Comparison of ENCODE assay signal across 10 cellular contexts in genomic region chr7:99990417-99990816, GRCh38. TPM values are rescaled to one million over a fixed set of nuclear protein-coding genes. Genes with fewer than 3 reads are reported as not detected.
DNase-seq lines count a peak whose midpoint lies in the region; ATAC-seq and TF ChIP-seq lines count a peak whose summit lies in the region.
"Had no signal": no experiment of that assay in that cellular context is flagged by ENCODE, and none has a peak within 500 bp of the region (broad histone marks: within the 10 kb centered on the region; RNA-seq: fewer than 3 reads in every experiment).

No MANE protein-coding gene starts in this region.

- no peaks in the 10 kb centered on the region for H3K27me3 Mint-ChIP-seq in activated CD4-positive, alpha-beta memory T cell treated with anti-CD3 and anti-CD28 coated beads for 36 hours
- H3K27me3 Mint-ChIP-seq: activated T-cell treated with anti-CD3 and anti-CD28 coated beads, Interleukin-2, amount 50 U/mL, for 24 hours had no signal

- no peaks in the 10 kb centered on the region for H3K36me3 Mint-ChIP-seq in activated CD4-positive, alpha-beta memory T cell treated with anti-CD3 and anti-CD28 coated beads for 36 hours

- no peaks in the 10 kb centered on the region for H3K79me2 ChIP-seq in smooth muscle cell (ENCODE audit: low read depth)

- H3K27ac ChIP-seq in SK-N-MC: no peak overlapping the region
- no peak overlapping the region for H3K27ac ChIP-seq in smooth muscle cell (ENCODE audit: low read depth)
- H3K27ac ChIP-seq: testis had no signal

- no peak for TF ChIP-seq CTCF in smooth muscle cell (IDR thresholded peaks at IDR 0.05; ENCODE audit: borderline replicate concordance, insufficient read depth, poor library complexity, severe bottlenecking)

- CTCF ChIA-PET in activated CD4-positive, alpha-beta memory T cell treated with anti-CD3 and anti-CD28 coated beads for 36 hours (lab: Charles Lee): interaction anchor here (0.7 to 9.8 kb wide), 17 partner anchors 9 to 143 kb away, joined by 3 to 148 read pairs (median 5); partner anchors contain the start of genes AZGP1, GJC3, TRIM4 and ZKSCAN1

- H3K4me3 ChIP-seq in SK-N-MC (peak overlapping the region; percentile 38; the same call in 1 of the 2 replicates), iPS-18c (ENCODE audit: insufficient read depth, low read depth, low read length) (peak overlapping the region; percentile 20; the same call in 1 of the 2 replicates), smooth muscle cell (peak overlapping the region; percentile 48)
- H3K4me3 ChIP-seq: testis had no signal

- H3K9ac ChIP-seq in SK-N-MC (ENCODE audit: insufficient read length): no peak overlapping the region
- no peak overlapping the region for H3K9ac ChIP-seq in smooth muscle cell (ENCODE audit: low read depth)

- peaks cover 3% of the 10 kb centered on the region for H3K4me1 ChIP-seq in smooth muscle cell (ENCODE audit: low read depth)

- H3F3A ChIP-seq in smooth muscle cell (ENCODE audit: low read depth): no peaks in the 10 kb centered on the region

- POLR2A ChIA-PET in activated CD4-positive, alpha-beta memory T cell treated with anti-CD3 and anti-CD28 coated beads for 36 hours (lab: Charles Lee): interaction anchor here (0.8 kb wide), 1 partner anchor 77 kb away, joined by 3 read pairs; no protein-coding TSS in a partner anchor

- intact Hi-C loops in activated CD4-positive, alpha-beta memory T cell treated with anti-CD3 and anti-CD28 coated beads for 36 hours (cut with micrococcal nuclease): loop anchor here (2.0 kb wide), 2 partner anchors 58 to 90 kb away; partner anchors contain the start of genes ZNF3 and ZSCAN21

- peak overlapping the region; percentile 86 for H3K4me2 ChIP-seq in smooth muscle cell

- no peaks in the 10 kb centered on the region for H3K9me3 ChIP-seq in SK-N-MC (ENCODE audit: low read depth, low read length)
- no peaks in the 10 kb centered on the region for H3K9me3 ChIP-seq in iPS-18c (ENCODE audit: control insufficient read depth, insufficient read depth, low read length)
- H3K9me3 ChIP-seq in smooth muscle cell (replicated peaks; ENCODE audit: low read depth): no peaks in the 10 kb centered on the region
- H3K9me3 ChIP-seq: testis had no signal

- no peak overlapping the region for H3K27ac Mint-ChIP-seq in activated CD4-positive, alpha-beta memory T cell treated with anti-CD3 and anti-CD28 coated beads for 36 hours
- H3K27ac Mint-ChIP-seq: activated T-cell treated with anti-CD3 and anti-CD28 coated beads, Interleukin-2, amount 50 U/mL, for 24 hours had no signal

- H3K4me3 Mint-ChIP-seq in activated CD4-positive, alpha-beta memory T cell treated with anti-CD3 and anti-CD28 coated beads for 36 hours: no peak overlapping the region
- H3K4me3 Mint-ChIP-seq: activated T-cell treated with anti-CD3 and anti-CD28 coated beads, Interleukin-2, amount 50 U/mL, for 24 hours had no signal

- no peaks in the 10 kb centered on the region for H3K4me1 Mint-ChIP-seq in activated CD4-positive, alpha-beta memory T cell treated with anti-CD3 and anti-CD28 coated beads for 36 hours (ENCODE audit: low read depth)

- H3K36me3 ChIP-seq in SK-N-MC (ENCODE audit: insufficient read depth, low read length): no peaks in the 10 kb centered on the region
- no peaks in the 10 kb centered on the region for H3K36me3 ChIP-seq in smooth muscle cell (ENCODE audit: low read depth)

- H2AFZ ChIP-seq in smooth muscle cell (ENCODE audit: low read depth): peak overlapping the region; percentile 23

- no peaks in the 10 kb centered on the region for H4K20me1 ChIP-seq in smooth muscle cell (ENCODE audit: low read depth)

- H3K9me3 Mint-ChIP-seq in activated CD4-positive, alpha-beta memory T cell treated with anti-CD3 and anti-CD28 coated beads for 36 hours: no peaks in the 10 kb centered on the region
- H3K9me3 Mint-ChIP-seq: activated T-cell treated with anti-CD3 and anti-CD28 coated beads, Interleukin-2, amount 50 U/mL, for 24 hours had no signal

- H3K27me3 ChIP-seq in smooth muscle cell (ENCODE audit: low read depth): no peaks in the 10 kb centered on the region
- H3K27me3 ChIP-seq: testis had no signal

- peak; percentile 14 for DNase-seq in NCI-H2107 treated with DMSO at 0.1 percent for 48 hours (lab: John Stamatoyannopoulos, UW; ENCODE audit: unreplicated experiment)
- no peak for DNase-seq in NCI-H2107 (lab: John Stamatoyannopoulos, UW)
- no peak for DNase-seq in SK-N-MC (ENCODE audit: low read depth, low spot score)
- DNase-seq in smooth muscle cell (lab: John Stamatoyannopoulos, UW; ENCODE audit: unreplicated experiment): no peak
- no peak for DNase-seq in activated CD4-positive, alpha-beta memory T cell treated with anti-CD3 and anti-CD28 coated beads for 36 hours
- DNase-seq in NCI-H446 (lab: John Stamatoyannopoulos, UW): no peak

- 63% methylated on average over 13 of the region's 13 CpGs for WGBS in smooth muscle cell (ENCODE audit: low lambda C conversion rate)

- no peak for ATAC-seq in GM21825 (IDR thresholded peaks at IDR 0.05; ENCODE audit: unreplicated experiment)

RNA-seq across cellular contexts. Expression of gene AZGP1, which starts 14.6 kb away (rescaled TPM):
- total RNA-seq in smooth muscle cell: 0.94 and 4.5 TPM in 2 replicates
- polyA plus RNA-seq in smooth muscle cell: not detected in 2 replicates
- total RNA-seq in activated CD4-positive, alpha-beta memory T cell treated with anti-CD3 and anti-CD28 coated beads for 36 hours: not detected

RNA-seq across cellular contexts. Expression of gene ZKSCAN1, which starts 25.0 kb away (rescaled TPM):
- total RNA-seq in smooth muscle cell: 32.2 and 43.9 TPM in 2 replicates
- 25.4 and 26.0 TPM in 2 replicates for polyA plus RNA-seq in smooth muscle cell
- total RNA-seq in activated CD4-positive, alpha-beta memory T cell treated with anti-CD3 and anti-CD28 coated beads for 36 hours: 10 to 100 TPM; 49.1 to 50.6 TPM

RNA-seq across cellular contexts. Expression of gene ZSCAN21, which starts 59.2 kb away (rescaled TPM):
- 11.3 and 12.1 TPM in 2 replicates for total RNA-seq in smooth muscle cell
- 15.3 and 17.5 TPM in 2 replicates for polyA plus RNA-seq in smooth muscle cell
- total RNA-seq in activated CD4-positive, alpha-beta memory T cell treated with anti-CD3 and anti-CD28 coated beads for 36 hours: 1 to 10 TPM; 6.2 TPM
